ENCODE assay signal across 8 cellular contexts in genomic region chr4:140330311-140330900, GRCh38. TPM values are rescaled to one million over a fixed set of nuclear protein-coding genes. Genes with fewer than 3 reads are reported as not detected.
DNase-seq lines count a peak whose midpoint lies in the region; ATAC-seq, FAIRE-seq and TF ChIP-seq lines count a peak whose summit lies in the region.

No MANE protein-coding gene starts in this region.

- no peak overlapping the region for H3K4me3 ChIP-seq in HL-60 (replicated peaks; ENCODE audit: insufficient read depth, low read length)
- no peak overlapping the region for H3K4me3 ChIP-seq in WERI-Rb-1 (ENCODE audit: low read depth, low read length)

- ATAC-seq in omental fat pad (ENCODE audit: low FRiP score) (no peak), GM21528 (IDR thresholded peaks at IDR 0.05; ENCODE audit: low FRiP score, unreplicated experiment) (no peak), HG03457 (IDR thresholded peaks at IDR 0.05; ENCODE audit: unreplicated experiment) (no peak)

- FAIRE-seq in islet of Langerhans (lab: Jason Lieb, UNC), result peak; percentile 83

- TF ChIP-seq CTCF in HL-60 (IDR thresholded peaks at IDR 0.05; ENCODE audit: insufficient read depth, low read length), result peak; percentile 10
- TF ChIP-seq CTCF in WERI-Rb-1 (IDR thresholded peaks at IDR 0.05; ENCODE audit: low read depth, low read length), result peak; percentile 24; the same call in 1 of the 2 replicates
- no peak for TF ChIP-seq CTCF in omental fat pad (IDR thresholded peaks at IDR 0.05)

- H3K27me3 ChIP-seq in HL-60 (ENCODE audit: insufficient read depth, poor library complexity, severe bottlenecking) (no peaks in the 10 kb centered on the region), WERI-Rb-1 (ENCODE audit: insufficient read depth, low read depth, severe bottlenecking) (no peaks in the 10 kb centered on the region)

- no peaks in the 10 kb centered on the region for H3K9me3 ChIP-seq in WERI-Rb-1 (ENCODE audit: severe bottlenecking)

- DNase-seq in AG08395 (ENCODE audit: low spot score), result peak; percentile 40
- DNase-seq in HL-60 (ENCODE audit: low read depth in 1 of 2, low spot score in 1 of 2), result no peak
- DNase-seq in WERI-Rb-1, result no peak
- DNase-seq in omental fat pad (ENCODE audit: low spot score), result no peak
- DNase-seq in COLO668 (lab: John Stamatoyannopoulos, UW; ENCODE audit: unreplicated experiment), result no peak

- H3K36me3 ChIP-seq in WERI-Rb-1, result no peaks in the 10 kb centered on the region

- no peak overlapping the region for H3K27ac ChIP-seq in HL-60 (replicated peaks)
- H3K27ac ChIP-seq in WERI-Rb-1, result no peak overlapping the region

RNA-seq across cellular contexts. Expression of gene SCOC, which starts 43.0 kb away (rescaled TPM):
- 10 to 100 TPM; 28.6 to 40.5 (median 37.9) TPM for total RNA-seq in omental fat pad

Comparison
In these comparisons a context has a peak if more than half of its experiments do, and no peak if none do; other contexts are left out.
1. CTCF ChIP-seq: peak in HL-60 (single experiment) and WERI-Rb-1 (single experiment); none in omental fat pad (0 of 3).